Comparison of ENCODE assay signal across 1 cellular context in genomic region chr6:14731638-14732037, GRCh38.
TF ChIP-seq lines count a peak whose summit lies in the region.

No MANE protein-coding gene starts in this region.

TF ChIP-seq in SK-N-SH treated with all-trans-retinoic acid at 6 μM for 48 hours, 23 proteins besides CTCF, POLR2A, EP300 and RAD21 (continued from another document):
- TF ChIP-seq TSHZ2 (CRISPR knock-in tag; IDR thresholded peaks at IDR 0.05) (no peak), ESRRG (CRISPR knock-in tag; IDR thresholded peaks at IDR 0.05) (no peak), CSRNP3 (CRISPR knock-in tag; IDR thresholded peaks at IDR 0.05) (no peak), ZFP30 (CRISPR knock-in tag; IDR thresholded peaks at IDR 0.05) (no peak), TOX (CRISPR knock-in tag; IDR thresholded peaks at IDR 0.05; ENCODE audit: borderline replicate concordance) (no peak), OSR1 (CRISPR knock-in tag; IDR thresholded peaks at IDR 0.05) (no peak), POU6F1 (CRISPR knock-in tag; IDR thresholded peaks at IDR 0.05; ENCODE audit: borderline replicate concordance, low read depth) (no peak), CSDC2 (CRISPR knock-in tag; IDR thresholded peaks at IDR 0.05) (no peak), BACH2 (CRISPR knock-in tag; IDR thresholded peaks at IDR 0.05; ENCODE audit: borderline replicate concordance) (no peak), TCF4 (CRISPR knock-in tag; IDR thresholded peaks at IDR 0.05; ENCODE audit: borderline replicate concordance) (no peak), ZNF8 (CRISPR knock-in tag; IDR thresholded peaks at IDR 0.05) (no peak), ISL1 (CRISPR knock-in tag; IDR thresholded peaks at IDR 0.05) (no peak), ZC3H10 (CRISPR knock-in tag; IDR thresholded peaks at IDR 0.05) (no peak), ARNTL (CRISPR knock-in tag; IDR thresholded peaks at IDR 0.05; ENCODE audit: borderline replicate concordance, low read depth) (no peak), PATZ1 (CRISPR knock-in tag; IDR thresholded peaks at IDR 0.05; ENCODE audit: borderline replicate concordance) (no peak), GLIS3 (CRISPR knock-in tag; IDR thresholded peaks at IDR 0.05) (no peak)
